9 cellular contexts compared by ENCODE assay signal in the genomic region with DNA sequence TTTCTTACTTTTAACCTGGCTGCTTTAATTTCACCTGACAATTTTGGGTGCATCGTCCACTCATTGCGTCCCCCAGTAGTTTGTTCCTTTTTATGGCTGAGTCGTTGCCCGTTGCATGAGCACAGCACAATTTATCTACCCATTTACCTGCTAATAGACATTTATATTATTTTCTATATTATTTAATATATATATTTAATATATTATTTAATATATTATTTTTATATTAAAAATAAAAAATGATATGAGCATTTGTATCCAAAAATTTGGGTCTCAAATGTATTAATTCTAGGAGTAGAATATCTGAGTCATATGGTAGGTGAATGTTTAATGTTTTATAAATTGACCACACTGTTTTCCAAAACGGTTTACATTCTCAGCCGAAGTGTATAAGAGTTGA.
"Had no signal": no experiment of that assay in that cellular context is flagged by ENCODE, and none has a peak within 500 bp of the region (broad histone marks: within the 10 kb centered on the region; RNA-seq: fewer than 3 reads in every experiment).

No MANE protein-coding gene starts in this region.

- H3K4me3 ChIP-seq: K562 had no signal

- FAIRE-seq: HepG2, HTR-8/SVneo, K562 had no signal

- H3K4me1 Mint-ChIP-seq: IgD-negative memory B cell had no signal

- H3K27ac ChIP-seq: HL-60, KMS-11 had no signal

- H3K27ac Mint-ChIP-seq: IgD-negative memory B cell had no signal

- DNase-seq: IMR-90, KBM-7, KG1 had no signal

- H3K9me3 Mint-ChIP-seq: IgD-negative memory B cell had no signal

- H3K4me3 Mint-ChIP-seq: IgD-negative memory B cell had no signal

- H3K36me3 Mint-ChIP-seq: IgD-negative memory B cell had no signal

- ATAC-seq: HepG2, K562 had no signal
